8 cellular contexts compared by ENCODE assay signal in the genomic region with DNA sequence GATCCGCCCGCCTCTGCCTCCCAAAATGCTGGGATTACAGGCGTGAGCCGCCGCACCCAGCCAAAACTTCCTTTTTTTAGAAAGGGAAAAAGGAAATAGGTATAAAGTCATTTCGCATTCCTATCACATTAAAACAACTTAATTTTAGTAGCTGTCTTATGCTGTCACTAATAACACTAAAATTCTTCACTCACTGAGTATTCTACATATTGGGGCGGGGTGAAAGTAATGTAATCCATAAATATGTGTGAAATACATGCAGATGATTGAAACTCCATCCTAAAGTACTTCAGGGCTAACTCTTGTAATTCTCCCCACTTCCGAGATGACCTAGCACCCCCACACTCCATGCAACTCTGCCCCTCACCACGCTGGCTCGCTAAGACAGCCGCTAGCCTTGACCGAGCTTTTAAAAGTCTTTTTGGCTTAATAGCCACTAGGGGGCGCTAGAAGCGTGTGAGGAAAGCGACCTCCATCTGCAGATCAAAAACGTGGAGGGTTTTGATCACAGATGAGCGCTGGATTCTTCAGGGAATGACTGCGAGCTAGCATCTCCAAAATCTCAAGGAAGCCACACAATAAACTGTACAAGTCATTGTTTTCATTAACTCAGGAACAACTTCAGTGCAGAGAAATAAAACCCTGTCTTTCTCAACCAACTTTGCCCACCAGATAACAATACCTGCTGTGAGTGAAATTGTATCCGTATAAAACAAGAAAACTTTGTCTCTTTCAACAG.
A peak's percentile ranks its signal among the peaks of the same experiment; 100 is the strongest.
DNase-seq lines count a peak whose midpoint lies in the region; ATAC-seq and TF ChIP-seq lines count a peak whose summit lies in the region.

No MANE protein-coding gene starts in this region.

- H3K27me3 Mint-ChIP-seq in brain, result peaks cover 7% of the 10 kb centered on the region
- peaks cover 2 to 4% (median 4%) of the 10 kb centered on the region in 3 donors for H3K27me3 Mint-ChIP-seq in immature natural killer cell (ENCODE audit: low read depth in 3 of 3)

- H3K27ac Mint-ChIP-seq in brain, result peak overlapping the region in 2 of 5 experiments; percentile 22 to 25
- H3K27ac Mint-ChIP-seq in immature natural killer cell, result no peak overlapping the region

- H3K9me3 Mint-ChIP-seq in brain (peaks cover 0 to 5% (median 0%) of the 10 kb centered on the region in 5 experiments), immature natural killer cell (peaks cover 0 to 2% (median 0%) of the 10 kb centered on the region in 6 donors)

- intact Hi-C loops in Right ventricle myocardium inferior (cut with DNase I), result loop anchor here (1.0 to 5.0 kb wide), 5 partner anchors 128 to 557 kb away; a partner anchor contains a TSS
- intact Hi-C loops in cardiac septum (cut with DNase I), result loop anchor here (2.0 kb wide), 1 partner anchor 128 kb away; no protein-coding TSS in a partner anchor

- DNase-seq in Right ventricle myocardium inferior (ENCODE audit: missing footprints), result no peak
- DNase-seq in cardiac septum (ENCODE audit: low spot score), result no peak
- DNase-seq in NCI-H2029 treated with DMSO at 0.1 percent for 48 hours (lab: John Stamatoyannopoulos, UW), result peak; percentile 3
- DNase-seq in T1000 (lab: John Stamatoyannopoulos, UW), result peak; percentile 8
- peak; percentile 44 to 56 (median 45) for DNase-seq in immature natural killer cell
- peak; percentile 16 to 52 (median 23) for DNase-seq in stimulated activated CD4-positive, alpha-beta T cell treated with anti-CD3 and anti-CD28 coated beads, Interleukin-12 subunit alpha, Interleukin-12 subunit beta, amount 100 ng/mL, for 48 hours (ENCODE audit: low read depth in 2 of 3, low spot score in 1 of 3)

- H3K36me3 Mint-ChIP-seq in brain, result no peaks in the 10 kb centered on the region
- no peaks in the 10 kb centered on the region for H3K36me3 Mint-ChIP-seq in immature natural killer cell

- H3K4me3 Mint-ChIP-seq in brain (peak overlapping the region; percentile 50 to 68 (median 59)), immature natural killer cell (no peak overlapping the region)

- TF ChIP-seq CTCF in brain (conservative IDR thresholded peaks at IDR 0.05), result peak; percentile 82 to 85

- H3K4me1 Mint-ChIP-seq in brain (peaks cover 12% of the 10 kb centered on the region), immature natural killer cell (peaks cover 0 to 3% of the 10 kb centered on the region in 2 donors)

- peak; percentile 64 for ATAC-seq in Right ventricle myocardium inferior
- peak; percentile 83 for ATAC-seq in HG02938 (IDR thresholded peaks at IDR 0.05; ENCODE audit: unreplicated experiment)

Comparison
In these comparisons a context has a peak if more than half of its experiments do, and no peak if none do; other contexts are left out.
1. DNase-seq: peak in NCI-H2029 treated with DMSO at 0.1 percent for 48 hours (single experiment), T1000 (single experiment), immature natural killer cell (3 of 3) and stimulated activated CD4-positive, alpha-beta T cell treated with anti-CD3 and anti-CD28 coated beads, Interleukin-12 subunit alpha, Interleukin-12 subunit beta, amount 100 ng/mL, for 48 hours (3 of 3); none in Right ventricle myocardium inferior (single experiment) and cardiac septum (single experiment).
2. H3K4me3 Mint-ChIP-seq: peak in brain (5 of 5); none in immature natural killer cell (0 of 5).